ENCODE assay signal across 21 cellular contexts in the genomic region with DNA sequence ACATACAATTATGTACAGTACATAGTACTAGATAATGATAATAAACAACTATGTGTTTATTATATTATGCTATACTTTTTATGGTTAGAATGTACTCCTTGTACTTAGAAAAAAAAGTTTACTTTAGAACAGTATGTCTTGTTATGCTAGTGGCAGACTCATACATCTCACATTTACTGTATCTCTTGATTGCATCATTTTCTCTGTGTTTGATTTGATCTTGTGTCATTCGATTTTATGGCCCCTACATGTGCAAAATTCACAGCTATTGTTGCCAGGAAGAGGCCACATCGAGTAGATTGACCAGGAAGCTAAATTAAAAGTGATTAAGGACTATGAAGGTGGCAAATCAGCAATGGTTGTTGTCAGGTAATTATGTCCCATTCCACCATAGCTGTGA.
DNase-seq lines count a peak whose midpoint lies in the region; ATAC-seq and TF ChIP-seq lines count a peak whose summit lies in the region.
"Had no signal": no experiment of that assay in that cellular context is flagged by ENCODE, and none has a peak within 500 bp of the region (broad histone marks: within the 10 kb centered on the region; RNA-seq: fewer than 3 reads in every experiment).

No MANE protein-coding gene starts in this region.

- H3K9me3 Mint-ChIP-seq in natural killer cell = no peaks in the 10 kb centered on the region
- peaks cover under 1% of the 10 kb centered on the region for H3K9me3 Mint-ChIP-seq in natural killer cell treated with Interleukin-12 subunit alpha and Interleukin-12 subunit beta and Interleukin-15 and Interleukin-18, amount 100 ng/mL, for 72 hours
- peaks cover 2% of the 10 kb centered on the region for H3K9me3 Mint-ChIP-seq in activated CD4-positive, alpha-beta memory T cell treated with anti-CD3 and anti-CD28 coated beads, Interleukin-2, amount 10 ng/mL, durations not matched to agents 7 days and 5 days
- H3K9me3 Mint-ChIP-seq in immature natural killer cell = peaks cover 0 to 2% (median under 1%) of the 10 kb centered on the region in 6 donors

- no peaks in the 10 kb centered on the region for H3K27me3 Mint-ChIP-seq in natural killer cell (ENCODE audit: low read depth in 2 of 2)
- no peaks in the 10 kb centered on the region for H3K27me3 Mint-ChIP-seq in natural killer cell treated with Interleukin-12 subunit alpha and Interleukin-12 subunit beta and Interleukin-15 and Interleukin-18, amount 100 ng/mL, for 72 hours
- no peaks in the 10 kb centered on the region for H3K27me3 Mint-ChIP-seq in activated CD4-positive, alpha-beta memory T cell treated with anti-CD3 and anti-CD28 coated beads, Interleukin-2, amount 10 ng/mL, durations not matched to agents 7 days and 5 days
- H3K27me3 Mint-ChIP-seq in immature natural killer cell (ENCODE audit: low read depth in 3 of 3) = peaks cover 2 to 7% (median 2%) of the 10 kb centered on the region in 3 donors

- no peak overlapping the region for H3K4me3 Mint-ChIP-seq in natural killer cell
- no peak overlapping the region for H3K4me3 Mint-ChIP-seq in natural killer cell treated with Interleukin-12 subunit alpha and Interleukin-12 subunit beta and Interleukin-15 and Interleukin-18, amount 100 ng/mL, for 72 hours
- H3K4me3 Mint-ChIP-seq in activated CD4-positive, alpha-beta memory T cell treated with anti-CD3 and anti-CD28 coated beads, Interleukin-2, amount 10 ng/mL, durations not matched to agents 7 days and 5 days = no peak overlapping the region
- H3K4me3 Mint-ChIP-seq in immature natural killer cell = no peak overlapping the region
- H3K4me3 Mint-ChIP-seq: activated T-helper 1 cell treated with anti-CD3 and anti-CD28 coated beads, Interleukin-12 subunit alpha, Interleukin-12 subunit beta, Interleukin-2, Interleukin-4 antibody, amounts not matched to agents 30 ng/mL and 10 ng/mL and 1 ng/mL, durations not matched to agents 14 hours and 24 hours and 36 hours; stimulated activated effector memory CD8-positive, alpha-beta T cell treated with anti-CD3 and anti-CD28 coated beads, Interleukin-12 subunit alpha, Interleukin-12 subunit beta, amount 100 ng/mL, for 72 hours had no signal

- H3K27ac Mint-ChIP-seq in natural killer cell (peak overlapping the region; percentile 14 to 23), immature natural killer cell (peak overlapping the region; percentile 2 to 41 (median 27))
- H3K27ac Mint-ChIP-seq in natural killer cell treated with Interleukin-12 subunit alpha and Interleukin-12 subunit beta and Interleukin-15 and Interleukin-18, amount 100 ng/mL, for 72 hours = peak overlapping the region in 1 of 2 donors; percentile 8
- H3K27ac Mint-ChIP-seq in activated CD4-positive, alpha-beta memory T cell treated with anti-CD3 and anti-CD28 coated beads, Interleukin-2, amount 10 ng/mL, durations not matched to agents 7 days and 5 days = peak overlapping the region; percentile 23
- H3K27ac Mint-ChIP-seq: activated T-helper 1 cell treated with anti-CD3 and anti-CD28 coated beads, Interleukin-12 subunit alpha, Interleukin-12 subunit beta, Interleukin-2, Interleukin-4 antibody, amounts not matched to agents 30 ng/mL and 10 ng/mL and 1 ng/mL, durations not matched to agents 14 hours and 24 hours and 36 hours had no signal

- peaks cover 12% of the 10 kb centered on the region for H3K36me3 Mint-ChIP-seq in natural killer cell
- H3K36me3 Mint-ChIP-seq in natural killer cell treated with Interleukin-12 subunit alpha and Interleukin-12 subunit beta and Interleukin-15 and Interleukin-18, amount 100 ng/mL, for 72 hours = peaks cover 34% of the 10 kb centered on the region
- H3K36me3 Mint-ChIP-seq in activated CD4-positive, alpha-beta memory T cell treated with anti-CD3 and anti-CD28 coated beads, Interleukin-2, amount 10 ng/mL, durations not matched to agents 7 days and 5 days (ENCODE audit: low read depth) = peaks cover 71% of the 10 kb centered on the region
- peaks cover 20 to 67% (median 22%) of the 10 kb centered on the region in 3 donors for H3K36me3 Mint-ChIP-seq in immature natural killer cell

- intact Hi-C loops in natural killer cell (cut with micrococcal nuclease) = no loop called here

- POLR2A ChIA-PET in activated CD4-positive, alpha-beta memory T cell treated with anti-CD3 and anti-CD28 coated beads, Interleukin-2, amount 10 ng/mL, durations not matched to agents 7 days and 5 days (lab: Charles Lee) = interaction anchor here (1.5 kb wide), 1 partner anchor 104 kb away, joined by 3 read pairs; no protein-coding TSS in a partner anchor

- DNase-seq in natural killer cell (no peak), immature natural killer cell (no peak), NCI-H1092 (lab: John Stamatoyannopoulos, UW) (no peak), NCI-H82 (lab: John Stamatoyannopoulos, UW) (no peak)
- no peak for DNase-seq in natural killer cell treated with Interleukin-12 subunit alpha and Interleukin-12 subunit beta and Interleukin-15 and Interleukin-18, amount 100 ng/mL, for 72 hours (ENCODE audit: low spot score)
- DNase-seq in activated CD4-positive, alpha-beta memory T cell treated with anti-CD3 and anti-CD28 coated beads, Interleukin-2, amount 10 ng/mL, durations not matched to agents 7 days and 5 days = no peak
- DNase-seq: activated CD4-positive, alpha-beta T cell treated with anti-CD3 and anti-CD28 coated beads, Interleukin-2, amount 50 U/mL, for 4 hours; amygdala; central memory CD4-positive, alpha-beta T cell; DND-41; gastrocnemius medialis; HCEC 1CT; NCI-H2029 treated with DMSO at 0.1 percent for 48 hours; NCI-H446 treated with DMSO at 0.1 percent for 48 hours; NK-92 treated with Interleukin-12 subunit alpha and Interleukin-12 subunit beta, amount 100 ng/mL, for 24 hours; testis had no signal

- H3K4me1 Mint-ChIP-seq in natural killer cell (peaks cover 7 to 13% of the 10 kb centered on the region in 2 donors), immature natural killer cell (no peaks in the 10 kb centered on the region)
- H3K4me1 Mint-ChIP-seq in natural killer cell treated with Interleukin-12 subunit alpha and Interleukin-12 subunit beta and Interleukin-15 and Interleukin-18, amount 100 ng/mL, for 72 hours (ENCODE audit: low read depth in 2 of 2) = peaks cover 8 to 13% of the 10 kb centered on the region in 2 donors
- no peaks in the 10 kb centered on the region for H3K4me1 Mint-ChIP-seq in activated CD4-positive, alpha-beta memory T cell treated with anti-CD3 and anti-CD28 coated beads, Interleukin-2, amount 10 ng/mL, durations not matched to agents 7 days and 5 days

- CTCF ChIA-PET in activated CD4-positive, alpha-beta memory T cell treated with anti-CD3 and anti-CD28 coated beads, Interleukin-2, amount 10 ng/mL, durations not matched to agents 7 days and 5 days (lab: Charles Lee) = no interaction called here

- no peak for TF ChIP-seq CTCF in natural killer cell (IDR thresholded peaks at IDR 0.05)

- ATAC-seq in natural killer cell = no peak
- no peak for ATAC-seq in natural killer cell treated with Interleukin-12 subunit alpha and Interleukin-12 subunit beta and Interleukin-15 and Interleukin-18, amount 100 ng/mL, for 72 hours
- no peak for ATAC-seq in GM18909 (IDR thresholded peaks at IDR 0.05; ENCODE audit: poor library complexity, unreplicated experiment)
- ATAC-seq: esophagus mucosa; gastrocnemius medialis; sciatic nerve; stimulated activated effector memory CD8-positive, alpha-beta T cell treated with anti-CD3 and anti-CD28 coated beads, Interleukin-12 subunit alpha, Interleukin-12 subunit beta, amount 100 ng/mL, for 72 hours had no signal
